19 cellular contexts compared by ENCODE assay signal in the genomic region with DNA sequence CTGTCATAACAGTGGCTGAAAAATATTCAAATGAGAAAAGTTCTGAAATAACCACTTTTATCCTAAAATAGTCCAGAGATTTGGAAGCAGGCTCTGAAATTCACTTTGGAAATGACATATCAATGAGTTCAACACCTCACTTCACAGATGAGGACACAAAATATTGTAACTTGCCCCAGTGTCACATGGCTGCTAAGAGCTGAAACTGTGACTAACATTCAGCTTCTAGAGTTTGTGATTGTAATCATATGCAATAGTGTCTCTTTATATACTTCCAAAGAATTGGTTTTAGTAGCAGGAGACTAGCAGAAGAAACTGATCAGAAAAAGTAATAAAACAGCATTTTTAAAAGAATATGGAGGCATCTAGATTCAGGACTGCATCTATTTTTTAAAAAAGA. TPM values are rescaled to one million over a fixed set of nuclear protein-coding genes. Genes with fewer than 3 reads are reported as not detected.
DNase-seq lines count a peak whose midpoint lies in the region; ATAC-seq, FAIRE-seq and TF ChIP-seq lines count a peak whose summit lies in the region.
"Had no signal": no experiment of that assay in that cellular context is flagged by ENCODE, and none has a peak within 500 bp of the region (broad histone marks: within the 10 kb centered on the region; RNA-seq: fewer than 3 reads in every experiment).

No MANE protein-coding gene starts in this region.

- H3K9me3 ChIP-seq in MM.1S (replicated peaks; ENCODE audit: insufficient read depth, low read length) = no peaks in the 10 kb centered on the region
- no peaks in the 10 kb centered on the region for H3K9me3 ChIP-seq in ovary
- H3K9me3 ChIP-seq: A549, Caco-2, HAP-1 had no signal

- peaks cover 18% of the 10 kb centered on the region for H3K4me1 Mint-ChIP-seq in activated CD4-positive, alpha-beta T cell treated with anti-CD3 and anti-CD28 coated beads for 36 hours
- H3K4me1 Mint-ChIP-seq in activated T-cell treated with anti-CD3 and anti-CD28 coated beads, Interleukin-2, amount 50 U/mL, for 72 hours (ENCODE audit: low read depth) = peaks cover 31% of the 10 kb centered on the region
- peaks cover 9% of the 10 kb centered on the region for H3K4me1 Mint-ChIP-seq in activated T-cell treated with anti-CD3 and anti-CD28 coated beads, Interleukin-2, amount 50 U/mL, for 4 hours (ENCODE audit: low read depth)
- H3K4me1 Mint-ChIP-seq in chondrocyte (ENCODE audit: low read depth) = peaks cover 9% of the 10 kb centered on the region

- POLR2A ChIA-PET in activated CD4-positive, alpha-beta T cell treated with anti-CD3 and anti-CD28 coated beads for 36 hours (lab: Charles Lee) = no interaction called here

- no peaks in the 10 kb centered on the region for H3K9me2 ChIP-seq in MM.1S (replicated peaks; ENCODE audit: insufficient read depth, low read length)

- H3K4me2 ChIP-seq in MM.1S (ENCODE audit: low read depth, low read length) = no peak overlapping the region
- H3K4me2 ChIP-seq: A549 had no signal

- TF ChIP-seq CTCF in chondrocyte (IDR thresholded peaks at IDR 0.05) = no peak
- no peak for TF ChIP-seq CTCF in MM.1S (IDR thresholded peaks at IDR 0.05; ENCODE audit: low read length)
- no peak for TF ChIP-seq CTCF in ovary (IDR thresholded peaks at IDR 0.05)

- H3K27me3 ChIP-seq in MM.1S (replicated peaks; ENCODE audit: insufficient read depth, low read length) (no peaks in the 10 kb centered on the region), ovary (no peaks in the 10 kb centered on the region)

- H3K36me3 ChIP-seq in MM.1S (replicated peaks; ENCODE audit: insufficient read depth, low read length) = no peaks in the 10 kb centered on the region
- H3K36me3 ChIP-seq in ovary = no peaks in the 10 kb centered on the region

- peak; percentile 26 for ATAC-seq in activated CD4-positive, alpha-beta T cell treated with anti-CD3 and anti-CD28 coated beads for 36 hours
- peak; percentile 56 to 64 for ATAC-seq in activated T-cell treated with anti-CD3 and anti-CD28 coated beads, Interleukin-2, amount 50 U/mL, for 72 hours (replicated peaks in 1 of 2)
- ATAC-seq in activated T-cell treated with anti-CD3 and anti-CD28 coated beads, Interleukin-2, amount 50 U/mL, for 4 hours = no peak
- ATAC-seq: A549 had no signal

- H3K79me2 ChIP-seq in MM.1S (ENCODE audit: low read length) = no peaks in the 10 kb centered on the region

- H3K4me3 ChIP-seq in MM.1S (ENCODE audit: low read length) (no peak overlapping the region), ovary (no peak overlapping the region)
- H3K4me3 ChIP-seq: A549, GM23248, HAP-1 had no signal

- H3K9ac ChIP-seq in MM.1S (ENCODE audit: low read length) = no peak overlapping the region
- H3K9ac ChIP-seq: GM23248 had no signal

- no peak for TF ChIP-seq EP300 in ovary (IDR thresholded peaks at IDR 0.05)

- H3K27me3 Mint-ChIP-seq in activated CD4-positive, alpha-beta T cell treated with anti-CD3 and anti-CD28 coated beads for 36 hours = no peaks in the 10 kb centered on the region
- H3K27me3 Mint-ChIP-seq in activated T-cell treated with anti-CD3 and anti-CD28 coated beads, Interleukin-2, amount 50 U/mL, for 72 hours (ENCODE audit: low read depth) = no peaks in the 10 kb centered on the region
- no peaks in the 10 kb centered on the region for H3K27me3 Mint-ChIP-seq in activated T-cell treated with anti-CD3 and anti-CD28 coated beads, Interleukin-2, amount 50 U/mL, for 4 hours (ENCODE audit: low read depth)
- no peaks in the 10 kb centered on the region for H3K27me3 Mint-ChIP-seq in chondrocyte (ENCODE audit: low read depth)
- H3K27me3 Mint-ChIP-seq: CD4-positive, alpha-beta T cell had no signal

- no peak for TF ChIP-seq POLR2A in ovary (IDR thresholded peaks at IDR 0.05)

- no peak overlapping the region for H2AFZ ChIP-seq in MM.1S (ENCODE audit: low read length)
- H2AFZ ChIP-seq: GM23248 had no signal

- H3K36me3 Mint-ChIP-seq in activated CD4-positive, alpha-beta T cell treated with anti-CD3 and anti-CD28 coated beads for 36 hours (ENCODE audit: low read depth) = peaks cover 22% of the 10 kb centered on the region
- H3K36me3 Mint-ChIP-seq in activated T-cell treated with anti-CD3 and anti-CD28 coated beads, Interleukin-2, amount 50 U/mL, for 72 hours (ENCODE audit: insufficient read depth in 2 of 2) = peaks cover 0 to 5% of the 10 kb centered on the region in 2 donors
- peaks cover 23% of the 10 kb centered on the region for H3K36me3 Mint-ChIP-seq in activated T-cell treated with anti-CD3 and anti-CD28 coated beads, Interleukin-2, amount 50 U/mL, for 4 hours (ENCODE audit: insufficient read depth)
- peaks cover under 1% of the 10 kb centered on the region for H3K36me3 Mint-ChIP-seq in chondrocyte (ENCODE audit: low read depth)

- peaks cover 11% of the 10 kb centered on the region for H3F3A ChIP-seq in MM.1S (ENCODE audit: insufficient read depth, low read length)

- peak; percentile 12 for FAIRE-seq in GM18507 (lab: Jason Lieb, UNC)
- FAIRE-seq: A549, D721Med, G401.6, GM12891 had no signal

- peak overlapping the region; percentile 74 for H3K27ac Mint-ChIP-seq in activated CD4-positive, alpha-beta T cell treated with anti-CD3 and anti-CD28 coated beads for 36 hours
- H3K27ac Mint-ChIP-seq in activated T-cell treated with anti-CD3 and anti-CD28 coated beads, Interleukin-2, amount 50 U/mL, for 72 hours = peak overlapping the region; percentile 97
- peak overlapping the region; percentile 17 for H3K27ac Mint-ChIP-seq in chondrocyte (ENCODE audit: unreplicated experiment)
- H3K27ac Mint-ChIP-seq: CD4-positive, alpha-beta T cell had no signal

- peaks cover 4% of the 10 kb centered on the region; the same call in 1 of the 2 replicates for H4K20me1 ChIP-seq in MM.1S (ENCODE audit: insufficient read depth, low read length)

- H3K27ac ChIP-seq in MM.1S (ENCODE audit: low read length) (no peak overlapping the region), ovary (no peak overlapping the region)
- H3K27ac ChIP-seq: 22Rv1, A549, C4-2B, GM23248 had no signal

- intact Hi-C loops in activated CD4-positive, alpha-beta T cell treated with anti-CD3 and anti-CD28 coated beads for 36 hours (cut with DNase I, micrococcal nuclease) = no loop called here
- intact Hi-C loops in ovary (cut with DNase I) = no loop called here

- CTCF ChIA-PET in activated CD4-positive, alpha-beta T cell treated with anti-CD3 and anti-CD28 coated beads for 36 hours (lab: Charles Lee) = interaction anchor here (1.3 kb wide), 1 partner anchor 27 kb away, joined by 4 read pairs; no protein-coding TSS in a partner anchor

- no peak overlapping the region for H3K4me3 Mint-ChIP-seq in activated CD4-positive, alpha-beta T cell treated with anti-CD3 and anti-CD28 coated beads for 36 hours
- peak overlapping the region in 1 of 2 donors; percentile 68 for H3K4me3 Mint-ChIP-seq in activated T-cell treated with anti-CD3 and anti-CD28 coated beads, Interleukin-2, amount 50 U/mL, for 72 hours
- no peak overlapping the region for H3K4me3 Mint-ChIP-seq in activated T-cell treated with anti-CD3 and anti-CD28 coated beads, Interleukin-2, amount 50 U/mL, for 4 hours
- H3K4me3 Mint-ChIP-seq in chondrocyte (ENCODE audit: unreplicated experiment) = no peak overlapping the region
- H3K4me3 Mint-ChIP-seq: CD4-positive, alpha-beta T cell had no signal

- no peak for DNase-seq in activated CD4-positive, alpha-beta T cell treated with anti-CD3 and anti-CD28 coated beads for 36 hours
- DNase-seq in activated CD4-positive, alpha-beta T cell treated with anti-CD3 and anti-CD28 coated beads for 48 hours = no peak
- DNase-seq in activated T-cell treated with anti-CD3 and anti-CD28 coated beads, Interleukin-2, amount 50 U/mL, for 72 hours = no peak
- no peak for DNase-seq in activated T-cell treated with anti-CD3 and anti-CD28 coated beads, Interleukin-2, amount 50 U/mL, for 4 hours
- DNase-seq in GM18507 (ENCODE audit: extremely low spot score, insufficient read length, low read depth) (no peak), chondrocyte (ENCODE audit: low spot score) (no peak), MM.1S (no peak), ovary (no peak)
- DNase-seq: AML-193; Caco-2; CD4-positive, alpha-beta T cell; GM23248 had no signal

- peaks cover 5% of the 10 kb centered on the region; the same call in 1 of the 2 replicates for H3K4me1 ChIP-seq in MM.1S (ENCODE audit: low read length)
- no peaks in the 10 kb centered on the region for H3K4me1 ChIP-seq in ovary (ENCODE audit: insufficient read depth)
- H3K4me1 ChIP-seq: Caco-2, HAP-1 had no signal

- no peaks in the 10 kb centered on the region for H3K9me3 Mint-ChIP-seq in activated CD4-positive, alpha-beta T cell treated with anti-CD3 and anti-CD28 coated beads for 36 hours (ENCODE audit: low read depth)
- no peaks in the 10 kb centered on the region for H3K9me3 Mint-ChIP-seq in activated T-cell treated with anti-CD3 and anti-CD28 coated beads, Interleukin-2, amount 50 U/mL, for 72 hours
- H3K9me3 Mint-ChIP-seq in activated T-cell treated with anti-CD3 and anti-CD28 coated beads, Interleukin-2, amount 50 U/mL, for 4 hours = no peaks in the 10 kb centered on the region
- no peaks in the 10 kb centered on the region for H3K9me3 Mint-ChIP-seq in chondrocyte (ENCODE audit: low read depth)
- H3K9me3 Mint-ChIP-seq: CD4-positive, alpha-beta T cell had no signal

RNA-seq across cellular contexts. Expression of a gene that starts 52.1 kb away (rescaled TPM):
- 1 to 10 TPM; 2.8 to 3.1 TPM for total RNA-seq in activated CD4-positive, alpha-beta T cell treated with anti-CD3 and anti-CD28 coated beads for 36 hours
- 1 to 10 TPM; 3.7 to 4.7 TPM for total RNA-seq in activated T-cell treated with anti-CD3 and anti-CD28 coated beads, Interleukin-2, amount 50 U/mL, for 72 hours
- total RNA-seq in activated T-cell treated with anti-CD3 and anti-CD28 coated beads, Interleukin-2, amount 50 U/mL, for 4 hours = 1 to 10 TPM; 6.4 TPM
- total RNA-seq in chondrocyte (5.1 to 7.2 TPM (median 7.1 TPM) in 3 replicates), ovary (1 to 10 TPM; 6.1 to 9.8 (median 6.9) TPM)
- 1 to 10 TPM; 5.1 to 8.5 TPM for polyA plus RNA-seq in ovary
- polyA plus RNA-seq: GM23248 had no signal

RNA-seq across cellular contexts. Expression of a gene that starts 57.6 kb away (rescaled TPM):
- 10 to 100 TPM; 58.6 to 76.3 TPM for total RNA-seq in activated CD4-positive, alpha-beta T cell treated with anti-CD3 and anti-CD28 coated beads for 36 hours
- 10 to 100 TPM; 69.2 to 71.7 TPM for total RNA-seq in activated T-cell treated with anti-CD3 and anti-CD28 coated beads, Interleukin-2, amount 50 U/mL, for 72 hours
- total RNA-seq in activated T-cell treated with anti-CD3 and anti-CD28 coated beads, Interleukin-2, amount 50 U/mL, for 4 hours = 10 to 100 TPM; 71.8 to 79.9 (median 72.8) TPM
- total RNA-seq in chondrocyte (33.3 to 45.6 TPM (median 37.2 TPM) in 3 replicates), ovary (10 to 100 TPM; 32.9 to 56.2 (median 50.5) TPM)
- polyA plus RNA-seq in ovary = 10 to 100 TPM; 16.3 to 46.7 TPM

Comparison
In these comparisons a context has a peak if more than half of its experiments do, and no peak if none do; other contexts are left out.
1. ATAC-seq: peak in activated CD4-positive, alpha-beta T cell treated with anti-CD3 and anti-CD28 coated beads for 36 hours (single experiment) and activated T-cell treated with anti-CD3 and anti-CD28 coated beads, Interleukin-2, amount 50 U/mL, for 72 hours (2 of 2); none in activated T-cell treated with anti-CD3 and anti-CD28 coated beads, Interleukin-2, amount 50 U/mL, for 4 hours (0 of 2).
2. H3K27ac Mint-ChIP-seq: peak in every context shown above with its lines; median percentile 97 in activated T-cell treated with anti-CD3 and anti-CD28 coated beads, Interleukin-2, amount 50 U/mL, for 72 hours; 74 in activated CD4-positive, alpha-beta T cell treated with anti-CD3 and anti-CD28 coated beads for 36 hours; 17 in chondrocyte.